Comparison of ENCODE assay signal across 26 cellular contexts in genomic region chrY:20929691-20930342, GRCh38.
"Had no signal": no experiment of that assay in that cellular context is flagged by ENCODE, and none has a peak within 500 bp of the region (broad histone marks: within the 10 kb centered on the region; RNA-seq: fewer than 3 reads in every experiment).

No MANE protein-coding gene starts in this region.

- DNase-seq: activated CD4-positive, alpha-beta memory T cell treated with anti-CD3 and anti-CD28 coated beads, Interleukin-2, amount 10 ng/mL, durations not matched to agents 7 days and 5 days; activated CD4-positive, alpha-beta T cell treated with anti-CD3 and anti-CD28 coated beads, Interleukin-2, amount 10 ng/mL, durations not matched to agents 7 days and 5 days; activated CD4-positive, CD25-positive, alpha-beta regulatory T cell; activated gamma-delta T cell treated with Interleukin-2 at 50 U/mL for 16 hours; activated naive CD4-positive, alpha-beta T cell treated with anti-CD3 and anti-CD28 coated beads, Interleukin-2, amount 10 ng/mL, durations not matched to agents 7 days and 5 days; activated naive CD8-positive, alpha-beta T cell treated with anti-CD3 and anti-CD28 coated beads for 36 hours; activated T-cell treated with anti-CD3 and anti-CD28 coated beads for 4 hours; activated T-cell treated with anti-CD3 and anti-CD28 coated beads, Interleukin-2, amount 50 U/mL, for 48 hours; cerebellar nuclear complex; Kasumi-1; KBM-7; NCI-H1092; NCI-H1417; NCI-H1930; NCI-H2107; NCI-H345; NCI-H510A treated with DMSO at 0.1 percent for 48 hours; NCI-H69; NK-92 treated with Interleukin-12 subunit alpha and Interleukin-12 subunit beta, amount 100 ng/mL, for 24 hours; PC-3; SIG-M5; T-helper 2 cell; T1000 had no signal

- H3K36me3 Mint-ChIP-seq: activated naive CD8-positive, alpha-beta T cell treated with anti-CD3 and anti-CD28 coated beads for 36 hours had no signal

- H3K4me3 Mint-ChIP-seq: activated CD4-positive, alpha-beta memory T cell treated with anti-CD3 and anti-CD28 coated beads, Interleukin-2, amount 10 ng/mL, durations not matched to agents 7 days and 5 days; activated CD4-positive, alpha-beta T cell treated with anti-CD3 and anti-CD28 coated beads, Interleukin-2, amount 10 ng/mL, durations not matched to agents 7 days and 5 days; activated naive CD4-positive, alpha-beta T cell treated with anti-CD3 and anti-CD28 coated beads, Interleukin-2, amount 10 ng/mL, durations not matched to agents 7 days and 5 days; activated naive CD8-positive, alpha-beta T cell treated with anti-CD3 and anti-CD28 coated beads for 36 hours; activated T-helper 17 cell treated with anti-CD3 and anti-CD28 coated beads, Interleukin-2, amount 50 U/mL, for 72 hours had no signal

- H3K4me1 Mint-ChIP-seq: activated T-helper 17 cell treated with anti-CD3 and anti-CD28 coated beads, Interleukin-2, amount 50 U/mL, for 72 hours had no signal

- FAIRE-seq: RCC 7860, TTC549 had no signal

- H3K27ac Mint-ChIP-seq: activated CD4-positive, alpha-beta memory T cell treated with anti-CD3 and anti-CD28 coated beads, Interleukin-2, amount 10 ng/mL, durations not matched to agents 7 days and 5 days; activated CD4-positive, alpha-beta T cell treated with anti-CD3 and anti-CD28 coated beads, Interleukin-2, amount 10 ng/mL, durations not matched to agents 7 days and 5 days; activated naive CD4-positive, alpha-beta T cell treated with anti-CD3 and anti-CD28 coated beads, Interleukin-2, amount 10 ng/mL, durations not matched to agents 7 days and 5 days; activated naive CD8-positive, alpha-beta T cell treated with anti-CD3 and anti-CD28 coated beads for 36 hours; activated T-helper 17 cell treated with anti-CD3 and anti-CD28 coated beads, Interleukin-2, amount 50 U/mL, for 72 hours had no signal

- H3K27me3 Mint-ChIP-seq: activated naive CD4-positive, alpha-beta T cell treated with anti-CD3 and anti-CD28 coated beads, Interleukin-2, amount 10 ng/mL, durations not matched to agents 7 days and 5 days; activated naive CD8-positive, alpha-beta T cell treated with anti-CD3 and anti-CD28 coated beads for 36 hours; activated T-helper 17 cell treated with anti-CD3 and anti-CD28 coated beads, Interleukin-2, amount 50 U/mL, for 72 hours had no signal
